ENCODE assay signal across 16 cellular contexts in genomic region chr17:4072487-4073157, GRCh38.
DNase-seq lines count a peak whose midpoint lies in the region; ATAC-seq, FAIRE-seq and TF ChIP-seq lines count a peak whose summit lies in the region.
"Had no signal": no experiment of that assay in that cellular context is flagged by ENCODE, and none has a peak within 500 bp of the region (broad histone marks: within the 10 kb centered on the region; RNA-seq: fewer than 3 reads in every experiment).

No MANE protein-coding gene starts in this region.

- CTCF ChIA-PET in activated naive CD4-positive, alpha-beta T cell treated with anti-CD3 and anti-CD28 coated beads for 36 hours (lab: Charles Lee) = interaction anchor here (0.9 to 1.3 kb wide), 4 partner anchors 125 to 334 kb away, joined by 3 to 4 read pairs (median 4); no protein-coding TSS in a partner anchor

- no peak overlapping the region for H4K12ac ChIP-seq in trophoblast cell (ENCODE audit: low read depth, low read length)

- H3K4me3 Mint-ChIP-seq in activated naive CD4-positive, alpha-beta T cell treated with anti-CD3 and anti-CD28 coated beads for 36 hours = no peak overlapping the region
- H3K4me3 Mint-ChIP-seq: activated CD8-positive, alpha-beta T cell treated with anti-CD3 and anti-CD28 coated beads for 36 hours had no signal

- no peak overlapping the region for H2BK120ac ChIP-seq in trophoblast cell (ENCODE audit: insufficient read depth, low read length, poor library complexity)

- H4K8ac ChIP-seq in trophoblast cell (ENCODE audit: low read depth, low read length) = no peak overlapping the region

- H3K23ac ChIP-seq in trophoblast cell (ENCODE audit: low read length) = no peak overlapping the region

- no peak overlapping the region for H3K14ac ChIP-seq in trophoblast cell (ENCODE audit: low read length)

- intact Hi-C loops in pancreas (cut with DNase I) = loop anchor here in 1 of 3 donors (10.0 kb wide), 1 partner anchor 158 kb away; the partner anchor contains the start of gene P2RX1
- intact Hi-C loops in activated naive CD4-positive, alpha-beta T cell treated with anti-CD3 and anti-CD28 coated beads for 36 hours (cut with micrococcal nuclease) = no loop called here

- no peak for FAIRE-seq in pancreas (lab: Jason Lieb, UNC)
- FAIRE-seq: H1 had no signal

- no peak overlapping the region for H2AFZ ChIP-seq in trophoblast cell (ENCODE audit: insufficient read depth, low read length, poor library complexity)

- no peaks in the 10 kb centered on the region for H3K79me1 ChIP-seq in trophoblast cell (ENCODE audit: low read length)

- H3K27ac Mint-ChIP-seq in activated naive CD4-positive, alpha-beta T cell treated with anti-CD3 and anti-CD28 coated beads for 36 hours = no peak overlapping the region
- H3K27ac Mint-ChIP-seq: activated CD8-positive, alpha-beta T cell treated with anti-CD3 and anti-CD28 coated beads for 36 hours had no signal

- no peak overlapping the region for H2AK5ac ChIP-seq in trophoblast cell (ENCODE audit: low read length)

- H3K79me2 ChIP-seq in trophoblast cell (ENCODE audit: control insufficient read depth, insufficient read depth, low read length, poor library complexity) = no peaks in the 10 kb centered on the region

- H3K4me2 ChIP-seq in trophoblast cell (ENCODE audit: low read length) = no peak overlapping the region

- ATAC-seq in pancreas (peak; percentile 29 to 61 (median 40)), GM19452 (IDR thresholded peaks at IDR 0.05; ENCODE audit: unreplicated experiment) (no peak), HG03520 (IDR thresholded peaks at IDR 0.05; ENCODE audit: unreplicated experiment) (no peak)
- ATAC-seq: activated CD8-positive, alpha-beta T cell treated with anti-CD3 and anti-CD28 coated beads for 36 hours had no signal

- DNase-seq in AG08395 (ENCODE audit: low spot score) (peak; percentile 50), HFF-Myc (ENCODE audit: extremely low read depth, low read depth) (peak; percentile 27), dedifferentiated amniotic fluid mesenchymal stem cell (ENCODE audit: extremely low spot score) (peak; percentile 76), pancreas (no peak), trophoblast cell (no peak)
- DNase-seq in activated naive CD4-positive, alpha-beta T cell treated with anti-CD3 and anti-CD28 coated beads for 36 hours = no peak
- DNase-seq: activated CD8-positive, alpha-beta T cell treated with anti-CD3 and anti-CD28 coated beads for 36 hours; activated naive CD4-positive, alpha-beta T cell treated with anti-CD3 and anti-CD28 coated beads, Interleukin-2, amount 50 U/mL, for 16 hours; effector memory CD4-positive, alpha-beta T cell; NCI-H1092 treated with DMSO at 0.1 percent for 48 hours; NCI-H524; Peyer's patch had no signal

- no peaks in the 10 kb centered on the region for H3K4me1 Mint-ChIP-seq in activated naive CD4-positive, alpha-beta T cell treated with anti-CD3 and anti-CD28 coated beads for 36 hours (ENCODE audit: low read depth)

- no peaks in the 10 kb centered on the region for H3K27me3 Mint-ChIP-seq in activated naive CD4-positive, alpha-beta T cell treated with anti-CD3 and anti-CD28 coated beads for 36 hours (ENCODE audit: low read depth)
- H3K27me3 Mint-ChIP-seq: activated CD8-positive, alpha-beta T cell treated with anti-CD3 and anti-CD28 coated beads for 36 hours had no signal

- H3K36me3 ChIP-seq in pancreas (peaks cover 0 to 37% (median 8%) of the 10 kb centered on the region in 3 donors), trophoblast cell (ENCODE audit: control insufficient read depth in 1 of 2, insufficient read depth in 2 of 2, low read length in 2 of 2) (peaks cover 36 to 58% of the 10 kb centered on the region in 2 experiments)

- no peaks in the 10 kb centered on the region for H3K9me3 Mint-ChIP-seq in activated naive CD4-positive, alpha-beta T cell treated with anti-CD3 and anti-CD28 coated beads for 36 hours
- H3K9me3 Mint-ChIP-seq: activated CD8-positive, alpha-beta T cell treated with anti-CD3 and anti-CD28 coated beads for 36 hours had no signal

- no peak overlapping the region for H2BK5ac ChIP-seq in trophoblast cell (ENCODE audit: low read depth, low read length, poor library complexity)

- H3K4me3 ChIP-seq in HFF-Myc (replicated peaks; ENCODE audit: low read depth, low read length) (no peak overlapping the region), pancreas (no peak overlapping the region), trophoblast cell (ENCODE audit: low read depth, low read length) (no peak overlapping the region)
- H3K4me3 ChIP-seq: Peyer's patch had no signal

- 35 to 39% methylated on average over 4 of the region's 4 CpGs for WGBS in pancreas, 2 donors
- WGBS in trophoblast cell (ENCODE audit: extremely low coverage, insufficient coverage, insufficient read length) = no CpG with 5 or more reads among the region's 4 CpGs

- no peak overlapping the region for H3K18ac ChIP-seq in trophoblast cell (ENCODE audit: low read length)

- TF ChIP-seq CTCF in HFF-Myc (IDR thresholded peaks at IDR 0.05; ENCODE audit: low read depth, low read length, missing control alignments) (no peak), pancreas (IDR thresholded peaks at IDR 0.05) (no peak)

- H3K4ac ChIP-seq in trophoblast cell (ENCODE audit: low read depth, low read length) = no peak overlapping the region

- no peak overlapping the region for H2BK12ac ChIP-seq in trophoblast cell (ENCODE audit: low read length)

- peaks cover 27% of the 10 kb centered on the region for H3K36me3 Mint-ChIP-seq in activated naive CD4-positive, alpha-beta T cell treated with anti-CD3 and anti-CD28 coated beads for 36 hours (ENCODE audit: low read depth)

- no peaks in the 10 kb centered on the region for H3K9me3 ChIP-seq in pancreas
- H3K9me3 ChIP-seq in trophoblast cell (ENCODE audit: insufficient read depth, low read depth, low read length) = peaks cover 1% of the 10 kb centered on the region
- H3K9me3 ChIP-seq: Peyer's patch had no signal

- H3K9ac ChIP-seq in trophoblast cell (ENCODE audit: low read length) = no peak overlapping the region

- H4K91ac ChIP-seq in trophoblast cell (ENCODE audit: low read depth, low read length) = no peak overlapping the region

- H3K27me3 ChIP-seq in pancreas (no peaks in the 10 kb centered on the region), trophoblast cell (ENCODE audit: insufficient read depth, low read length) (no peaks in the 10 kb centered on the region)
- H3K27me3 ChIP-seq: Peyer's patch had no signal

- H3K4me1 ChIP-seq in pancreas = peaks cover 21 to 44% (median 41%) of the 10 kb centered on the region in 3 donors
- no peaks in the 10 kb centered on the region for H3K4me1 ChIP-seq in trophoblast cell (ENCODE audit: control insufficient read depth in 1 of 2, insufficient read depth in 2 of 2, low read length in 2 of 2)
- H3K4me1 ChIP-seq: Peyer's patch had no signal

- peak overlapping the region in 3 of 4 donors; percentile 12 to 81 (median 47) for H3K27ac ChIP-seq in pancreas
- no peak overlapping the region for H3K27ac ChIP-seq in trophoblast cell (ENCODE audit: low read depth, low read length)
- H3K27ac ChIP-seq: C4-2B had no signal

Comparison
In these comparisons a context has a peak if more than half of its experiments do, and no peak if none do; other contexts are left out.
1. DNase-seq: peak in AG08395 (single experiment), HFF-Myc (single experiment) and dedifferentiated amniotic fluid mesenchymal stem cell (single experiment); none in pancreas (0 of 6), activated naive CD4-positive, alpha-beta T cell treated with anti-CD3 and anti-CD28 coated beads for 36 hours (single experiment) and trophoblast cell (0 of 2).
2. ATAC-seq: peak in pancreas (4 of 4); none in GM19452 (single experiment) and HG03520 (single experiment).